In the genomic region with DNA sequence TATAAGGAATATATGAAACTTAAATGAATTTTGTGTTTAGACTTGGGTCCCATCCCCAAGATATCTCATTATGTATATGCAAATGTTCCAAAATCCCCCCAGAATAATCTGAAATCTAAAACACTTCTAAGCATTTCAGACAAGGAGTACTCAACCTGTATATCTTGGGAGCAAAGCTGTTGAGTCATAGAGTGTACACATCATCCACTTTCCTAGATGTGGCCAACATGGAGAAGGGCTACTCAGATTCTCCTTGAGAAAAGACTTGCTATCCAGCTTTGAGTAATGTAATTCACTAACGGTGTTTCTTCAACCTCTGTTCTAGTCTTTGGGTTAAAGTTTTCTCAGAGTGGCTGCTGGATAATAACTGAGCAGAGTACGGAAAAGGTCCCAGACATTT, we compare ENCODE assay signal across 28 cellular contexts.
"Had no signal": no experiment of that assay in that cellular context is flagged by ENCODE, and none has a peak within 500 bp of the region (broad histone marks: within the 10 kb centered on the region; RNA-seq: fewer than 3 reads in every experiment).

No MANE protein-coding gene starts in this region.

- DNase-seq: activated CD4-positive, alpha-beta memory T cell treated with anti-CD3 and anti-CD28 coated beads for 36 hours; activated CD4-positive, alpha-beta T cell treated with anti-CD3 and anti-CD28 coated beads for 36 hours; activated CD4-positive, alpha-beta T cell treated with anti-CD3 and anti-CD28 coated beads, Interleukin-2, amount 10 ng/mL, durations not matched to agents 24 days and 14 days; activated CD4-positive, CD25-positive, alpha-beta regulatory T cell; activated CD4-positive, CD25-positive, alpha-beta regulatory T cell treated with anti-CD3 and anti-CD28 coated beads, Interleukin-2, amount 50 U/mL, for 72 hours; activated CD8-positive, alpha-beta memory T cell treated with anti-CD3 and anti-CD28 coated beads, Interleukin-2, amount 10 ng/mL, durations not matched to agents 7 days and 5 days; activated CD8-positive, alpha-beta memory T cell treated with anti-CD3 and anti-CD28 coated beads, Interleukin-2, amount 50 U/mL, for 4 hours; activated CD8-positive, alpha-beta T cell treated with anti-CD3 and anti-CD28 coated beads, Interleukin-2, amount 10 ng/mL, durations not matched to agents 7 days and 5 days; activated effector memory CD4-positive, alpha-beta T cell treated with anti-CD3 and anti-CD28 coated beads, Interleukin-2, amount 50 U/mL, for 16 hours; activated naive CD4-positive, alpha-beta T cell treated with anti-CD3 and anti-CD28 coated beads for 36 hours; activated naive CD8-positive, alpha-beta T cell treated with anti-CD3 and anti-CD28 coated beads for 36 hours; activated naive CD8-positive, alpha-beta T cell treated with anti-CD3 and anti-CD28 coated beads, Interleukin-2, amount 50 U/mL, for 24 hours; activated T-cell treated with anti-CD3 and anti-CD28 coated beads, Interleukin-2, amount 50 U/mL, for 1 hour; activated T-cell treated with anti-CD3 and anti-CD28 coated beads, Interleukin-2, amount 50 U/mL, for 48 hours; adrenal gland; effector CD4-positive, alpha-beta T cell; effector memory CD8-positive, alpha-beta T cell; esophagus squamous epithelium; gastrocnemius medialis; glutamatergic neuron; heart left ventricle; hypothalamus; T-helper 17 cell; T1000 had no signal

- ATAC-seq: activated CD4-positive, alpha-beta T cell treated with anti-CD3 and anti-CD28 coated beads for 36 hours; activated CD8-positive, alpha-beta memory T cell treated with anti-CD3 and anti-CD28 coated beads, Interleukin-2, amount 10 ng/mL, durations not matched to agents 7 days and 5 days; activated CD8-positive, alpha-beta T cell treated with anti-CD3 and anti-CD28 coated beads, Interleukin-2, amount 10 ng/mL, durations not matched to agents 7 days and 5 days; activated naive CD8-positive, alpha-beta T cell treated with anti-CD3 and anti-CD28 coated beads, Interleukin-2, amount 50 U/mL, for 24 hours; effector memory CD8-positive, alpha-beta T cell; gastrocnemius medialis; heart left ventricle; T-helper 17 cell had no signal

- H3K27me3 ChIP-seq: adrenal gland, ascending aorta, breast epithelium, esophagus squamous epithelium, gastrocnemius medialis, heart left ventricle had no signal

- H3K4me3 ChIP-seq: adrenal gland, ascending aorta, breast epithelium, coronary artery, esophagus squamous epithelium, gastrocnemius medialis, heart left ventricle had no signal

- H3K27ac ChIP-seq: adrenal gland, ascending aorta, breast epithelium, coronary artery, epithelial cell of prostate, esophagus squamous epithelium, gastrocnemius medialis, heart left ventricle had no signal
